Comparison of ENCODE assay signal across 26 cellular contexts in the genomic region with DNA sequence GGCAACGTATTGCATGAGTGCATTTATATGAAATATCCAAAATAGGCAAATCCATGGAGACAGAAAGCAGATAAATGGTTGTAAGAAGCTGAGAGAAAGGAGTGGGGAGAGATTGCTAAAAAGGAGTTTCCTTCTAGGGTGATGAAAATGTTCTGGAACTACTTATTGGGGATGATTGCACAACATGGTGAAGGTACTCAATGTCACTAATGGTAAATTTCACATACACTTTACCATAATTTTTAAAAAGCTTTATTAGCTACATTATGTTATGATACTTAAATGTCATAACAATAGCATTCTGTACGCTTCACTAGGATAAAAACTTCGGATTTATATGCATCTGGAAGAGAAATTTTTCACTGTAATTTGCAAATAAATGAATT.
"Had no signal": no experiment of that assay in that cellular context is flagged by ENCODE, and none has a peak within 500 bp of the region (broad histone marks: within the 10 kb centered on the region; RNA-seq: fewer than 3 reads in every experiment).

No MANE protein-coding gene starts in this region.

- H3K9me3 Mint-ChIP-seq: activated CD8-positive, alpha-beta T cell treated with anti-CD3 and anti-CD28 coated beads for 36 hours; activated naive CD4-positive, alpha-beta T cell treated with anti-CD3 and anti-CD28 coated beads, Interleukin-2, amount 50 U/mL, for 72 hours; neural crest cell; T-helper 1 cell treated with Interleukin-12 subunit alpha and Interleukin-12 subunit beta and Interleukin-4 antibody, amounts not matched to agents 30 μg/mL and 1 μg/mL, for 36 hours had no signal

- H3K4me3 Mint-ChIP-seq: activated CD8-positive, alpha-beta T cell treated with anti-CD3 and anti-CD28 coated beads for 36 hours; neural crest cell; stimulated activated naive B cell treated with anti-CD40 and anti-IgM and Interleukin-4, amounts not matched to agents 10 μg/mL and 1 μg/mL and 100 μg/mL, for 72 hours; T-helper 1 cell treated with Interleukin-12 subunit alpha and Interleukin-12 subunit beta and Interleukin-4 antibody, amounts not matched to agents 30 μg/mL and 1 μg/mL, for 36 hours had no signal

- ATAC-seq: activated CD8-positive, alpha-beta T cell treated with anti-CD3 and anti-CD28 coated beads for 36 hours; activated naive CD4-positive, alpha-beta T cell treated with anti-CD3 and anti-CD28 coated beads, Interleukin-2, amount 50 U/mL, for 72 hours; left ventricle myocardium superior; pancreas had no signal

- H3K27me3 ChIP-seq: breast epithelium, pancreas, sigmoid colon, stomach, thyroid gland, upper lobe of left lung had no signal

- H3K4me3 ChIP-seq: breast epithelium, pancreas, prostate gland, sigmoid colon, stomach, thyroid gland, upper lobe of left lung had no signal

- H3K27ac Mint-ChIP-seq: activated CD8-positive, alpha-beta T cell treated with anti-CD3 and anti-CD28 coated beads for 36 hours; activated naive CD4-positive, alpha-beta T cell treated with anti-CD3 and anti-CD28 coated beads, Interleukin-2, amount 50 U/mL, for 72 hours; stimulated activated naive B cell treated with anti-CD40 and anti-IgM and Interleukin-4, amounts not matched to agents 10 μg/mL and 1 μg/mL and 100 μg/mL, for 72 hours; T-helper 1 cell treated with Interleukin-12 subunit alpha and Interleukin-12 subunit beta and Interleukin-4 antibody, amounts not matched to agents 30 μg/mL and 1 μg/mL, for 36 hours had no signal

- DNase-seq: activated CD4-positive, alpha-beta T cell treated with anti-CD3 and anti-CD28 coated beads for 1 hour; activated CD4-positive, alpha-beta T cell treated with anti-CD3 and anti-CD28 coated beads, Interleukin-2, amount 50 U/mL, for 1 hour; activated CD8-positive, alpha-beta T cell treated with anti-CD3 and anti-CD28 coated beads for 36 hours; activated naive CD4-positive, alpha-beta T cell; activated T-cell treated with anti-CD3 and anti-CD28 coated beads, Interleukin-2, amount 50 U/mL, for 48 hours; central memory CD4-positive, alpha-beta T cell; foreskin fibroblast; left ventricle myocardium superior; nucleus accumbens; pancreas; retina; sigmoid colon; small intestine; stimulated activated CD4-positive, alpha-beta T cell treated with anti-CD3 and anti-CD28 coated beads, Interleukin-4, amount 100 ng/mL, for 4 hours; stimulated activated CD8-positive, alpha-beta memory T cell treated with anti-CD3 and anti-CD28 coated beads, Interleukin-4, amount 100 ng/mL, for 48 hours; stomach; T1000; thyroid gland; upper lobe of left lung; WERI-Rb-1 had no signal

- H3K27ac ChIP-seq: breast epithelium, pancreas, prostate gland, sigmoid colon, stomach, thyroid gland, upper lobe of left lung, WERI-Rb-1 had no signal

- H3K36me3 ChIP-seq: breast epithelium, pancreas, prostate gland, thyroid gland, upper lobe of left lung, WERI-Rb-1 had no signal

- H3K27me3 Mint-ChIP-seq: activated CD8-positive, alpha-beta T cell treated with anti-CD3 and anti-CD28 coated beads for 36 hours; stimulated activated naive B cell treated with anti-CD40 and anti-IgM and Interleukin-4, amounts not matched to agents 10 μg/mL and 1 μg/mL and 100 μg/mL, for 72 hours had no signal

- H3K9me3 ChIP-seq: breast epithelium, pancreas, prostate gland, sigmoid colon, stomach, thyroid gland, upper lobe of left lung had no signal
